Comparison of ENCODE assay signal across 2 cellular contexts in genomic region chr14:20409226-20409625, GRCh38.
A peak's percentile ranks its signal among the peaks of the same experiment; 100 is the strongest.
TF ChIP-seq lines count a peak whose summit lies in the region.

No MANE protein-coding gene starts in this region.

TF ChIP-seq in SK-N-SH, 30 proteins besides CTCF, POLR2A, EP300 and RAD21:
- TF ChIP-seq GATA2 (CRISPR knock-in tag; IDR thresholded peaks at IDR 0.05): no peak
- no peak for TF ChIP-seq NFIC (IDR thresholded peaks at IDR 0.05; ENCODE audit: borderline replicate concordance)
- peak; percentile 68; the same call in 1 of the 2 replicates for TF ChIP-seq MEF2A (IDR thresholded peaks at IDR 0.05; ENCODE audit: borderline replicate concordance, low read depth)
TF ChIP-seq in SK-N-SH: peak in this region for 1.

TF ChIP-seq in SK-N-SH treated with all-trans-retinoic acid at 6 μM for 48 hours, 23 proteins besides CTCF, POLR2A, EP300 and RAD21:
- TF ChIP-seq TCF4 (CRISPR knock-in tag; IDR thresholded peaks at IDR 0.05; ENCODE audit: borderline replicate concordance) (no peak), GLIS3 (CRISPR knock-in tag; IDR thresholded peaks at IDR 0.05) (no peak), PPARA (CRISPR knock-in tag; IDR thresholded peaks at IDR 0.05; ENCODE audit: borderline replicate concordance) (no peak), POU6F1 (CRISPR knock-in tag; IDR thresholded peaks at IDR 0.05; ENCODE audit: borderline replicate concordance, low read depth) (no peak), BACH2 (CRISPR knock-in tag; IDR thresholded peaks at IDR 0.05; ENCODE audit: borderline replicate concordance) (no peak)
